8 cellular contexts compared by ENCODE assay signal in genomic region chr10:22692119-22692518, GRCh38. TPM values are rescaled to one million over a fixed set of nuclear protein-coding genes. Genes with fewer than 3 reads are reported as not detected.
DNase-seq lines count a peak whose midpoint lies in the region; ATAC-seq and TF ChIP-seq lines count a peak whose summit lies in the region.
"Not testable (repeated sequence)": the region's sequence is repeated elsewhere in the genome, so short reads cannot be mapped to it uniquely, and the experiment has no call there.

No MANE protein-coding gene starts in this region.

- peaks cover 77% of the 10 kb centered on the region for H3K4me1 ChIP-seq in CD4-positive, CD25-positive, alpha-beta regulatory T cell (ENCODE audit: control insufficient read depth, insufficient read depth, low read length, poor library complexity, severe bottlenecking)
- peaks cover 37% of the 10 kb centered on the region for H3K4me1 ChIP-seq in GM23338 (ENCODE audit: insufficient read depth)
- H3K4me1 ChIP-seq in naive thymus-derived CD4-positive, alpha-beta T cell (ENCODE audit: control insufficient read depth in 2 of 2, insufficient read depth in 2 of 2, low read length in 2 of 2) = peaks cover 60 to 90% of the 10 kb centered on the region in 2 donors

- H3F3A ChIP-seq in GM23338 (replicated peaks; ENCODE audit: low read depth) = peaks cover 14% of the 10 kb centered on the region; the same call in 1 of the 2 replicates

- H3K9me3 ChIP-seq in CD4-positive, CD25-positive, alpha-beta regulatory T cell (ENCODE audit: control insufficient read depth in 2 of 2, low read length in 2 of 2); T-helper 17 cell (ENCODE audit: control insufficient read depth, low read length, poor library complexity, severe bottlenecking); naive thymus-derived CD4-positive, alpha-beta T cell (ENCODE audit: control insufficient read depth in 2 of 3, low read length in 3 of 3): not testable (repeated sequence)

- DNase-seq in CD4-positive, CD25-positive, alpha-beta regulatory T cell; GM23338 (ENCODE audit: low spot score); T-helper 17 cell; effector memory CD8-positive, alpha-beta T cell; naive thymus-derived CD4-positive, alpha-beta T cell; stimulated activated effector memory CD8-positive, alpha-beta T cell treated with anti-CD3 and anti-CD28 coated beads, Interleukin-12 subunit alpha, Interleukin-12 subunit beta, amount 100 ng/mL, for 72 hours (ENCODE audit: low spot score in 2 of 2): not testable (repeated sequence)
- peak; percentile 44 for DNase-seq in activated CD8-positive, alpha-beta memory T cell treated with anti-CD3 and anti-CD28 coated beads for 24 hours

- not testable (repeated sequence) for H3K9me3 Mint-ChIP-seq in CD4-positive, CD25-positive, alpha-beta regulatory T cell; activated naive CD4-positive, alpha-beta T cell treated with anti-CD3 and anti-CD28 coated beads, Interleukin-2, amount 50 U/mL, for 24 hours; effector memory CD8-positive, alpha-beta T cell; naive thymus-derived CD4-positive, alpha-beta T cell; stimulated activated effector memory CD8-positive, alpha-beta T cell treated with anti-CD3 and anti-CD28 coated beads, Interleukin-12 subunit alpha, Interleukin-12 subunit beta, amount 100 ng/mL, for 72 hours
- peaks cover 31% of the 10 kb centered on the region for H3K9me3 Mint-ChIP-seq in GM23338

- peak overlapping the region in 3 of 4 donors; percentile 2 to 36 (median 15) for H3K4me3 Mint-ChIP-seq in CD4-positive, CD25-positive, alpha-beta regulatory T cell
- not testable (repeated sequence) for H3K4me3 Mint-ChIP-seq in GM23338; activated naive CD4-positive, alpha-beta T cell treated with anti-CD3 and anti-CD28 coated beads, Interleukin-2, amount 50 U/mL, for 24 hours
- peak overlapping the region; percentile 25 for H3K4me3 Mint-ChIP-seq in T-helper 17 cell
- H3K4me3 Mint-ChIP-seq in effector memory CD8-positive, alpha-beta T cell = peak overlapping the region in 1 of 2 donors; percentile 29
- H3K4me3 Mint-ChIP-seq in naive thymus-derived CD4-positive, alpha-beta T cell = peak overlapping the region in 3 of 10 donors; percentile 8 to 46 (median 29)
- peak overlapping the region; percentile 69 for H3K4me3 Mint-ChIP-seq in stimulated activated effector memory CD8-positive, alpha-beta T cell treated with anti-CD3 and anti-CD28 coated beads, Interleukin-12 subunit alpha, Interleukin-12 subunit beta, amount 100 ng/mL, for 72 hours

- H3K79me2 ChIP-seq in GM23338 (replicated peaks; ENCODE audit: insufficient read depth) = peaks cover 88% of the 10 kb centered on the region

- CTCF ChIA-PET in naive thymus-derived CD4-positive, alpha-beta T cell (lab: Charles Lee) = interaction anchor here (0.8 to 1.5 kb wide), 2 partner anchors 14 to 35 kb away, joined by 3 to 5 read pairs; no protein-coding TSS in a partner anchor

- peaks cover 65 to 96% (median 81%) of the 10 kb centered on the region in 4 donors for H3K4me1 Mint-ChIP-seq in CD4-positive, CD25-positive, alpha-beta regulatory T cell
- peaks cover 43% of the 10 kb centered on the region for H3K4me1 Mint-ChIP-seq in GM23338
- H3K4me1 Mint-ChIP-seq in T-helper 17 cell = peaks cover 57% of the 10 kb centered on the region
- peaks cover 96% of the 10 kb centered on the region for H3K4me1 Mint-ChIP-seq in activated naive CD4-positive, alpha-beta T cell treated with anti-CD3 and anti-CD28 coated beads, Interleukin-2, amount 50 U/mL, for 24 hours
- peaks cover 67 to 84% of the 10 kb centered on the region in 2 donors for H3K4me1 Mint-ChIP-seq in effector memory CD8-positive, alpha-beta T cell (ENCODE audit: low read depth in 2 of 2)
- peaks cover 56 to 97% (median 95%) of the 10 kb centered on the region in 7 donors for H3K4me1 Mint-ChIP-seq in naive thymus-derived CD4-positive, alpha-beta T cell
- H3K4me1 Mint-ChIP-seq in stimulated activated effector memory CD8-positive, alpha-beta T cell treated with anti-CD3 and anti-CD28 coated beads, Interleukin-12 subunit alpha, Interleukin-12 subunit beta, amount 100 ng/mL, for 72 hours = peaks cover 77% of the 10 kb centered on the region

- not testable (repeated sequence) for H3K36me3 ChIP-seq in CD4-positive, CD25-positive, alpha-beta regulatory T cell (ENCODE audit: control insufficient read depth, insufficient read depth, low read length); GM23338 (ENCODE audit: insufficient read depth); naive thymus-derived CD4-positive, alpha-beta T cell (ENCODE audit: control insufficient read depth in 2 of 3, insufficient read depth in 3 of 3, low read length in 3 of 3)

- H2AFZ ChIP-seq in GM23338 = not testable (repeated sequence)

- H3K4me2 ChIP-seq in GM23338 = not testable (repeated sequence)

- H3K27me3 Mint-ChIP-seq in CD4-positive, CD25-positive, alpha-beta regulatory T cell; GM23338 (ENCODE audit: insufficient read depth, low read depth, poor library complexity); T-helper 17 cell; activated naive CD4-positive, alpha-beta T cell treated with anti-CD3 and anti-CD28 coated beads, Interleukin-2, amount 50 U/mL, for 24 hours; effector memory CD8-positive, alpha-beta T cell; naive thymus-derived CD4-positive, alpha-beta T cell: not testable (repeated sequence)

- intact Hi-C loops in naive thymus-derived CD4-positive, alpha-beta T cell (cut with micrococcal nuclease) = loop anchor here in 1 of 2 donors (2.0 kb wide), 1 partner anchor 19 kb away; no protein-coding TSS in a partner anchor

- H3K27ac Mint-ChIP-seq in CD4-positive, CD25-positive, alpha-beta regulatory T cell = peak overlapping the region; percentile 78 to 94 (median 94)
- not testable (repeated sequence) for H3K27ac Mint-ChIP-seq in GM23338
- H3K27ac Mint-ChIP-seq in T-helper 17 cell = peak overlapping the region; percentile 95
- peak overlapping the region; percentile 56 for H3K27ac Mint-ChIP-seq in activated naive CD4-positive, alpha-beta T cell treated with anti-CD3 and anti-CD28 coated beads, Interleukin-2, amount 50 U/mL, for 24 hours
- H3K27ac Mint-ChIP-seq in effector memory CD8-positive, alpha-beta T cell = peak overlapping the region; percentile 85 to 97
- H3K27ac Mint-ChIP-seq in naive thymus-derived CD4-positive, alpha-beta T cell = peak overlapping the region in 8 of 9 donors; percentile 27 to 95 (median 82)
- peak overlapping the region; percentile 88 for H3K27ac Mint-ChIP-seq in stimulated activated effector memory CD8-positive, alpha-beta T cell treated with anti-CD3 and anti-CD28 coated beads, Interleukin-12 subunit alpha, Interleukin-12 subunit beta, amount 100 ng/mL, for 72 hours

- not testable (repeated sequence) for H3K36me3 Mint-ChIP-seq in CD4-positive, CD25-positive, alpha-beta regulatory T cell; T-helper 17 cell (ENCODE audit: low read depth); activated naive CD4-positive, alpha-beta T cell treated with anti-CD3 and anti-CD28 coated beads, Interleukin-2, amount 50 U/mL, for 24 hours; effector memory CD8-positive, alpha-beta T cell (ENCODE audit: insufficient read depth); stimulated activated effector memory CD8-positive, alpha-beta T cell treated with anti-CD3 and anti-CD28 coated beads, Interleukin-12 subunit alpha, Interleukin-12 subunit beta, amount 100 ng/mL, for 72 hours
- H3K36me3 Mint-ChIP-seq in GM23338 (ENCODE audit: low read depth) = peaks cover 43% of the 10 kb centered on the region
- H3K36me3 Mint-ChIP-seq in naive thymus-derived CD4-positive, alpha-beta T cell = peaks cover 0 to 15% (median 8%) of the 10 kb centered on the region in 5 donors

- POLR2A ChIA-PET in naive thymus-derived CD4-positive, alpha-beta T cell (lab: Charles Lee) = interaction anchor here (0.7 to 2.3 kb wide), 11 partner anchors 8 to 91 kb away, joined by 3 to 8 read pairs (median 4); no protein-coding TSS in a partner anchor

- not testable (repeated sequence) for ATAC-seq in CD4-positive, CD25-positive, alpha-beta regulatory T cell (ENCODE audit: low read depth in 2 of 2); GM23338; T-helper 17 cell; effector memory CD8-positive, alpha-beta T cell (replicated peaks); naive thymus-derived CD4-positive, alpha-beta T cell; stimulated activated effector memory CD8-positive, alpha-beta T cell treated with anti-CD3 and anti-CD28 coated beads, Interleukin-12 subunit alpha, Interleukin-12 subunit beta, amount 100 ng/mL, for 72 hours

- H4K20me1 ChIP-seq in GM23338 (replicated peaks; ENCODE audit: insufficient read depth) = not testable (repeated sequence)

- not testable (repeated sequence) for H3K9me2 ChIP-seq in GM23338 (ENCODE audit: insufficient read depth)

- peak overlapping the region; percentile 50 for H3K27ac ChIP-seq in CD4-positive, CD25-positive, alpha-beta regulatory T cell (ENCODE audit: insufficient read depth, low read length, poor library complexity, severe bottlenecking)
- peak overlapping the region; percentile 86 for H3K27ac ChIP-seq in GM23338 (ENCODE audit: low read depth)
- H3K27ac ChIP-seq in naive thymus-derived CD4-positive, alpha-beta T cell (ENCODE audit: low read depth, low read length) = peak overlapping the region; percentile 51

- TF ChIP-seq CTCF in GM23338 (conservative IDR thresholded peaks at IDR 0.05; ENCODE audit: low read depth in 2 of 2) = not testable (repeated sequence)

- H3K4me3 ChIP-seq in CD4-positive, CD25-positive, alpha-beta regulatory T cell (ENCODE audit: low read depth, low read length); GM23338; naive thymus-derived CD4-positive, alpha-beta T cell (ENCODE audit: low read length): not testable (repeated sequence)

- not testable (repeated sequence) for H3K27me3 ChIP-seq in CD4-positive, CD25-positive, alpha-beta regulatory T cell (ENCODE audit: control insufficient read depth, insufficient read depth, low read length); GM23338 (ENCODE audit: insufficient read depth); naive thymus-derived CD4-positive, alpha-beta T cell (ENCODE audit: control insufficient read depth in 2 of 2, insufficient read depth in 2 of 2, low read length in 2 of 2)

RNA-seq across cellular contexts. Expression of gene PIP4K2A, which starts 22.3 kb away (rescaled TPM):
- total RNA-seq in CD4-positive, CD25-positive, alpha-beta regulatory T cell = 156 TPM
- polyA plus RNA-seq in CD4-positive, CD25-positive, alpha-beta regulatory T cell = 10 to 100 TPM; 41.3 to 68.8 (median 49.1) TPM
- 40.1 and 44.4 TPM in 2 replicates for total RNA-seq in GM23338 (2014; rRNA removed; shearing (Covaris generic))
- 39.9 and 40.3 TPM in 2 replicates for polyA plus RNA-seq in GM23338 (2016; fragmentation: Nextera tagmentation; extraction: Ambion mirVana)
- 100 to 1,000 TPM; 167 to 205 TPM for total RNA-seq in T-helper 17 cell
- total RNA-seq in naive thymus-derived CD4-positive, alpha-beta T cell = 100 to 1,000 TPM; 110 to 152 (median 140) TPM
- 10 to 100 TPM; 40.9 to 43.5 TPM for polyA plus RNA-seq in naive thymus-derived CD4-positive, alpha-beta T cell
